8 cellular contexts compared by ENCODE assay signal in genomic region chr3:42582474-42583070, GRCh38. TPM values are rescaled to one million over a fixed set of nuclear protein-coding genes. Genes with fewer than 3 reads are reported as not detected.
DNase-seq lines count a peak whose midpoint lies in the region; ATAC-seq and TF ChIP-seq lines count a peak whose summit lies in the region.

No MANE protein-coding gene starts in this region.

- peak overlapping the region; percentile 96 for H3K9ac ChIP-seq in MM.1S (ENCODE audit: low read length)

- H3K4me3 ChIP-seq in CD4-positive, CD25-positive, alpha-beta regulatory T cell (ENCODE audit: low read depth, low read length), result peak overlapping the region; percentile 82
- peak overlapping the region; percentile 94 for H3K4me3 ChIP-seq in MM.1S (ENCODE audit: low read length)
- H3K4me3 ChIP-seq in ectodermal cell (ENCODE audit: insufficient read depth, low read depth, low read length), result peak overlapping the region; percentile 88

- ATAC-seq in CD4-positive, CD25-positive, alpha-beta regulatory T cell (ENCODE audit: low read depth in 2 of 2), result no peak
- ATAC-seq in GM21447 (IDR thresholded peaks at IDR 0.05; ENCODE audit: unreplicated experiment) (no peak), GM21528 (IDR thresholded peaks at IDR 0.05; ENCODE audit: low FRiP score, unreplicated experiment) (no peak)

- H3K27ac ChIP-seq in CD4-positive, CD25-positive, alpha-beta regulatory T cell (ENCODE audit: insufficient read depth, low read length, poor library complexity, severe bottlenecking), result peak overlapping the region; percentile 97
- peak overlapping the region; percentile 99 for H3K27ac ChIP-seq in MM.1S (ENCODE audit: low read length)
- peak overlapping the region; percentile 82 for H3K27ac ChIP-seq in ectodermal cell (ENCODE audit: insufficient read depth, low read depth, low read length, poor library complexity, severe bottlenecking)

- H3K27ac Mint-ChIP-seq in CD4-positive, CD25-positive, alpha-beta regulatory T cell, result peak overlapping the region; percentile 95 to 98 (median 96)
- H3K27ac Mint-ChIP-seq in neural crest cell (ENCODE audit: unreplicated experiment), result peak overlapping the region; percentile 97

- WGBS in ectodermal cell, 2 experiments, result 0 to 3% methylated on average over 3 of the region's 3 CpGs

- H3K27me3 Mint-ChIP-seq in CD4-positive, CD25-positive, alpha-beta regulatory T cell, result no peaks in the 10 kb centered on the region
- no peaks in the 10 kb centered on the region for H3K27me3 Mint-ChIP-seq in neural crest cell (ENCODE audit: low read depth)

- TF ChIP-seq CTCF in MM.1S (IDR thresholded peaks at IDR 0.05; ENCODE audit: low read length), result no peak
- TF ChIP-seq CTCF in neural crest cell (conservative IDR thresholded peaks at IDR 0.05), result peak; percentile 18

- no peaks in the 10 kb centered on the region for H3K9me2 ChIP-seq in MM.1S (replicated peaks; ENCODE audit: insufficient read depth, low read length)

- H3K4me1 ChIP-seq in CD4-positive, CD25-positive, alpha-beta regulatory T cell (ENCODE audit: control insufficient read depth, insufficient read depth, low read length, poor library complexity, severe bottlenecking), result peaks cover 27% of the 10 kb centered on the region
- H3K4me1 ChIP-seq in MM.1S (ENCODE audit: low read length) (peaks cover 19% of the 10 kb centered on the region), ectodermal cell (ENCODE audit: control insufficient read depth, insufficient read depth, low read length) (peaks cover 9% of the 10 kb centered on the region)

- no peaks in the 10 kb centered on the region for H4K20me1 ChIP-seq in MM.1S (ENCODE audit: insufficient read depth, low read length)

- no peaks in the 10 kb centered on the region for H3K36me3 ChIP-seq in CD4-positive, CD25-positive, alpha-beta regulatory T cell (ENCODE audit: control insufficient read depth, insufficient read depth, low read length)
- H3K36me3 ChIP-seq in MM.1S (replicated peaks; ENCODE audit: insufficient read depth, low read length) (no peaks in the 10 kb centered on the region), ectodermal cell (ENCODE audit: control insufficient read depth, insufficient read depth, low read length) (no peaks in the 10 kb centered on the region)

- H2AFZ ChIP-seq in MM.1S (ENCODE audit: low read length), result peak overlapping the region; percentile 90

- H3K4me1 Mint-ChIP-seq in CD4-positive, CD25-positive, alpha-beta regulatory T cell, result peaks cover 25 to 51% (median 38%) of the 10 kb centered on the region in 4 donors
- peaks cover 37% of the 10 kb centered on the region for H3K4me1 Mint-ChIP-seq in neural crest cell

- H3K4me3 Mint-ChIP-seq in CD4-positive, CD25-positive, alpha-beta regulatory T cell, result peak overlapping the region; percentile 92 to 95 (median 93)
- H3K4me3 Mint-ChIP-seq in neural crest cell, result peak overlapping the region; percentile 98

- H3K36me3 Mint-ChIP-seq in CD4-positive, CD25-positive, alpha-beta regulatory T cell, result peaks cover 6% of the 10 kb centered on the region
- peaks cover 7% of the 10 kb centered on the region for H3K36me3 Mint-ChIP-seq in neural crest cell (ENCODE audit: low read depth)

- H3K9me3 Mint-ChIP-seq in CD4-positive, CD25-positive, alpha-beta regulatory T cell, result no peaks in the 10 kb centered on the region
- no peaks in the 10 kb centered on the region for H3K9me3 Mint-ChIP-seq in neural crest cell

- peaks cover 19% of the 10 kb centered on the region for H3F3A ChIP-seq in MM.1S (ENCODE audit: insufficient read depth, low read length)

- intact Hi-C loops in posterior cingulate gyrus (cut with DNase I), result no loop called here

- H3K9me3 ChIP-seq in CD4-positive, CD25-positive, alpha-beta regulatory T cell (ENCODE audit: control insufficient read depth in 2 of 2, low read length in 2 of 2), result no peaks in the 10 kb centered on the region
- H3K9me3 ChIP-seq in MM.1S (replicated peaks; ENCODE audit: insufficient read depth, low read length), result no peaks in the 10 kb centered on the region
- no peaks in the 10 kb centered on the region for H3K9me3 ChIP-seq in ectodermal cell (ENCODE audit: control insufficient read depth, low read length)

- no peak for DNase-seq in CD4-positive, CD25-positive, alpha-beta regulatory T cell
- DNase-seq in MM.1S (no peak), neural crest cell (ENCODE audit: low read depth, low spot score) (no peak), posterior cingulate gyrus (no peak), NCI-H1105 treated with DMSO at 0.1 percent for 48 hours (lab: John Stamatoyannopoulos, UW) (no peak)

- H3K79me2 ChIP-seq in MM.1S (ENCODE audit: low read length), result peaks cover 48% of the 10 kb centered on the region

- H3K4me2 ChIP-seq in MM.1S (ENCODE audit: low read depth, low read length), result peak overlapping the region; percentile 84

- no peaks in the 10 kb centered on the region for H3K27me3 ChIP-seq in CD4-positive, CD25-positive, alpha-beta regulatory T cell (ENCODE audit: control insufficient read depth, insufficient read depth, low read length)
- no peaks in the 10 kb centered on the region for H3K27me3 ChIP-seq in MM.1S (replicated peaks; ENCODE audit: insufficient read depth, low read length)
- no peaks in the 10 kb centered on the region for H3K27me3 ChIP-seq in ectodermal cell (ENCODE audit: control insufficient read depth, insufficient read depth, low read length, poor library complexity, severe bottlenecking)

RNA-seq across cellular contexts. Expression of gene SEC22C, which starts 0.8 kb away (rescaled TPM):
- 72.0 TPM for total RNA-seq in CD4-positive, CD25-positive, alpha-beta regulatory T cell
- polyA plus RNA-seq in CD4-positive, CD25-positive, alpha-beta regulatory T cell, result 10 to 100 TPM; 40.9 to 53.9 (median 51.4) TPM
- polyA plus RNA-seq in ectodermal cell (2013, experiment 1 of 4), result 26.4 TPM
- 24.4 TPM for polyA plus RNA-seq in ectodermal cell (2013, experiment 2 of 4)
- 23.8 TPM for polyA plus RNA-seq in ectodermal cell (2013, experiment 3 of 4)
- 25.3 TPM for polyA plus RNA-seq in ectodermal cell (2013, experiment 4 of 4)
- 46.6 and 47.8 TPM in 2 replicates for total RNA-seq in neural crest cell

RNA-seq across cellular contexts. Expression of gene SS18L2, which starts 8.1 kb away (rescaled TPM):
- total RNA-seq in CD4-positive, CD25-positive, alpha-beta regulatory T cell, result 52.7 TPM
- polyA plus RNA-seq in CD4-positive, CD25-positive, alpha-beta regulatory T cell, result 100 to 1,000 TPM; 129 to 153 (median 142) TPM
- 62.3 TPM for polyA plus RNA-seq in ectodermal cell (2013, experiment 1 of 4)
- polyA plus RNA-seq in ectodermal cell (2013, experiment 2 of 4), result 76.3 TPM
- 62.7 TPM for polyA plus RNA-seq in ectodermal cell (2013, experiment 3 of 4)
- 78.6 TPM for polyA plus RNA-seq in ectodermal cell (2013, experiment 4 of 4)
- 50.4 and 50.5 TPM in 2 replicates for total RNA-seq in neural crest cell

RNA-seq across cellular contexts. Expression of gene NKTR, which starts 17.9 kb away (rescaled TPM):
- 291 TPM for total RNA-seq in CD4-positive, CD25-positive, alpha-beta regulatory T cell
- 10 to 100 TPM in 3 of 4 donors, 1 to 10 TPM in 1; 9.7 to 17.1 (median 10.9) TPM for polyA plus RNA-seq in CD4-positive, CD25-positive, alpha-beta regulatory T cell
- polyA plus RNA-seq in ectodermal cell (2013, experiment 1 of 4), result 85.5 TPM
- 89.5 TPM for polyA plus RNA-seq in ectodermal cell (2013, experiment 2 of 4)
- polyA plus RNA-seq in ectodermal cell (2013, experiment 3 of 4), result 62.1 TPM
- 79.6 TPM for polyA plus RNA-seq in ectodermal cell (2013, experiment 4 of 4)
- 95.0 and 95.2 TPM in 2 replicates for total RNA-seq in neural crest cell
